ENCODE assay signal across 12 cellular contexts in genomic region chr17:39677072-39677471, GRCh38. TPM values are rescaled to one million over a fixed set of nuclear protein-coding genes. Genes with fewer than 3 reads are reported as not detected.
DNase-seq lines count a peak whose midpoint lies in the region; ATAC-seq and TF ChIP-seq lines count a peak whose summit lies in the region.
"Had no signal": no experiment of that assay in that cellular context is flagged by ENCODE, and none has a peak within 500 bp of the region (broad histone marks: within the 10 kb centered on the region; RNA-seq: fewer than 3 reads in every experiment).

No MANE protein-coding gene starts in this region.

- no peak overlapping the region for H3K18ac ChIP-seq in neuronal stem cell (ENCODE audit: low read length)

- H3K23ac ChIP-seq in neuronal stem cell (ENCODE audit: low read depth, low read length, poor library complexity), result no peak overlapping the region

- H2AFZ ChIP-seq in neuronal stem cell (ENCODE audit: low read length), result no peak overlapping the region

- no peak for DNase-seq in right atrium auricular region (ENCODE audit: low spot score)
- no peak for DNase-seq in left ventricle myocardium superior
- DNase-seq in dorsolateral prefrontal cortex, result no peak
- DNase-seq in neuronal stem cell (ENCODE audit: low spot score), result no peak
- no peak for DNase-seq in OCI-M2 (lab: John Stamatoyannopoulos, UW; ENCODE audit: unreplicated experiment)
- no peak for DNase-seq in DMS53 (lab: John Stamatoyannopoulos, UW)
- DNase-seq in dermis blood vessel endothelial cell, result no peak
- DNase-seq: activated CD4-positive, alpha-beta T cell treated with anti-CD3 and anti-CD28 coated beads, Interleukin-2, amount 50 U/mL, for 1 hour; left colon had no signal

- H3K4me1 ChIP-seq in right atrium auricular region (peaks cover 0 to 81% of the 10 kb centered on the region in 2 donors), neuronal stem cell (ENCODE audit: control insufficient read depth in 2 of 2, insufficient read depth in 1 of 2, low read depth in 1 of 2, low read length in 2 of 2) (no peaks in the 10 kb centered on the region)

- H2BK15ac ChIP-seq in neuronal stem cell (ENCODE audit: low read length), result no peak overlapping the region

- H4K8ac ChIP-seq in neuronal stem cell (ENCODE audit: low read depth, low read length), result no peak overlapping the region

- H3K14ac ChIP-seq in neuronal stem cell (ENCODE audit: low read length), result no peak overlapping the region

- H2BK5ac ChIP-seq in neuronal stem cell (ENCODE audit: low read length), result no peak overlapping the region

- H3K36me3 ChIP-seq in right atrium auricular region (no peaks in the 10 kb centered on the region), neuronal stem cell (replicated peaks in 1 of 2; ENCODE audit: control insufficient read depth in 2 of 2, insufficient read depth in 2 of 2, low read length in 2 of 2) (peaks cover 4 to 12% of the 10 kb centered on the region in 2 donors)

- no CpG with 5 or more reads among the region's 8 CpGs for WGBS in neuronal stem cell (ENCODE audit: extremely low coverage in 2 of 2, insufficient read length in 2 of 2, insufficient replicate concordance in 1 of 2), 2 donors

- no peak overlapping the region for H4K91ac ChIP-seq in neuronal stem cell (ENCODE audit: low read depth, low read length, poor library complexity)

- H3K27me3 ChIP-seq in right atrium auricular region (no peaks in the 10 kb centered on the region), dorsolateral prefrontal cortex (no peaks in the 10 kb centered on the region), neuronal stem cell (ENCODE audit: control insufficient read depth in 3 of 3, insufficient read depth in 3 of 3, low read depth in 1 of 3, low read length in 3 of 3) (no peaks in the 10 kb centered on the region)
- H3K27me3 ChIP-seq: Peyer's patch had no signal

- H3K79me1 ChIP-seq in neuronal stem cell (ENCODE audit: low read depth, low read length), result no peaks in the 10 kb centered on the region

- no peak overlapping the region for H2AK5ac ChIP-seq in neuronal stem cell (ENCODE audit: low read depth, low read length)

- no peak overlapping the region for H3K4ac ChIP-seq in neuronal stem cell (ENCODE audit: low read length)

- intact Hi-C loops in left ventricle myocardium superior (cut with micrococcal nuclease) (no loop called here), dorsolateral prefrontal cortex (cut with DNase I) (no loop called here)

- H2BK12ac ChIP-seq in neuronal stem cell (ENCODE audit: low read length), result no peak overlapping the region

- H3K27ac ChIP-seq in right atrium auricular region (peak overlapping the region; percentile 89 to 96), dorsolateral prefrontal cortex (peak overlapping the region in 50 of 59 donors; percentile 5 to 84 (median 64)), neuronal stem cell (replicated peaks; ENCODE audit: low read length) (no peak overlapping the region)

- peak overlapping the region; percentile 46 for H3K9ac ChIP-seq in neuronal stem cell (ENCODE audit: low read depth, low read length, poor library complexity)

- H3K9me3 ChIP-seq in right atrium auricular region (no peaks in the 10 kb centered on the region), neuronal stem cell (replicated peaks in 1 of 2; ENCODE audit: control insufficient read depth in 2 of 2, insufficient read depth in 1 of 2, low read depth in 1 of 2, low read length in 2 of 2) (no peaks in the 10 kb centered on the region)
- H3K9me3 ChIP-seq: Peyer's patch, sigmoid colon had no signal

- no peak overlapping the region for H2BK120ac ChIP-seq in neuronal stem cell (ENCODE audit: low read depth, low read length)

- H3K4me3 ChIP-seq in right atrium auricular region (no peak overlapping the region), dorsolateral prefrontal cortex (no peak overlapping the region), neuronal stem cell (ENCODE audit: low read length in 2 of 2) (no peak overlapping the region)
- H3K4me3 ChIP-seq: Peyer's patch, sigmoid colon had no signal

- H3K4me2 ChIP-seq in neuronal stem cell (ENCODE audit: insufficient read depth, low read length, poor library complexity, severe bottlenecking), result no peak overlapping the region

- no peak for ATAC-seq in left ventricle myocardium superior
- ATAC-seq in GM19351 (IDR thresholded peaks at IDR 0.05; ENCODE audit: unreplicated experiment), result no peak
- ATAC-seq: left colon had no signal

- TF ChIP-seq CTCF in right atrium auricular region (IDR thresholded peaks at IDR 0.05) (no peak), dorsolateral prefrontal cortex (IDR thresholded peaks at IDR 0.05 in 54 of 56, conservative IDR thresholded peaks at IDR 0.05 in 2 of 56; ENCODE audit: low read depth in 1 of 56, partially characterized antibody in 56 of 56) (no peak)

RNA-seq across cellular contexts. Expression of gene PNMT, which starts 8.8 kb away (rescaled TPM):
- total RNA-seq in right atrium auricular region (10 to 100 TPM; 14.9 to 26.2 TPM), left ventricle myocardium superior (5.8 TPM), dorsolateral prefrontal cortex (10 to 100 TPM in 15 of 120 experiments, 1 to 10 TPM in 105; 1.4 to 15.3 (median 6.7) TPM), dermis blood vessel endothelial cell (1.2 and 1.7 TPM in 2 replicates)
- 0.95 TPM for polyA plus RNA-seq in neuronal stem cell (2013, experiment 1 of 2)
- polyA plus RNA-seq in neuronal stem cell (2013, experiment 2 of 2), result 1.0 TPM

RNA-seq across cellular contexts. Expression of gene PGAP3, which starts 10.8 kb away (rescaled TPM):
- total RNA-seq in right atrium auricular region, result 10 to 100 TPM; 14.0 to 21.6 TPM
- total RNA-seq in left ventricle myocardium superior, result 7.3 TPM
- total RNA-seq in dorsolateral prefrontal cortex, result 10 to 100 TPM; 14.2 to 41.1 (median 27.6) TPM
- polyA plus RNA-seq in neuronal stem cell (2013, experiment 1 of 2), result 10.1 TPM
- 11.1 TPM for polyA plus RNA-seq in neuronal stem cell (2013, experiment 2 of 2)
- 4.0 and 5.4 TPM in 2 replicates for total RNA-seq in dermis blood vessel endothelial cell

RNA-seq across cellular contexts. Expression of gene TCAP, which starts 11.9 kb away (rescaled TPM):
- total RNA-seq in right atrium auricular region (1,000 to 10,000 TPM; 3,380 to 5,284 TPM), left ventricle myocardium superior (4,965 TPM), dorsolateral prefrontal cortex (10 to 100 TPM in 8 of 120 experiments, 1 to 10 TPM in 112; 1.6 to 14.9 (median 4.8) TPM), dermis blood vessel endothelial cell (0.60 and 0.68 TPM in 2 replicates)
- polyA plus RNA-seq in neuronal stem cell (2013, experiment 1 of 2), result 0.88 TPM
- polyA plus RNA-seq in neuronal stem cell (2013, experiment 2 of 2), result 0.87 TPM

RNA-seq across cellular contexts. Expression of gene ERBB2, which starts 22.8 kb away (rescaled TPM):
- total RNA-seq in right atrium auricular region (10 to 100 TPM; 73.5 to 85.5 TPM), left ventricle myocardium superior (75.8 TPM), dorsolateral prefrontal cortex (10 to 100 TPM in 110 of 120 experiments, 1 to 10 TPM in 10; 7.9 to 41.1 (median 16.5) TPM), dermis blood vessel endothelial cell (3.4 and 4.4 TPM in 2 replicates)
- 69.2 TPM for polyA plus RNA-seq in neuronal stem cell (2013, experiment 1 of 2)
- polyA plus RNA-seq in neuronal stem cell (2013, experiment 2 of 2), result 69.0 TPM

RNA-seq across cellular contexts. Expression of gene STARD3, which starts 40.1 kb away (rescaled TPM):
- total RNA-seq in right atrium auricular region (10 to 100 TPM; 18.5 to 22.2 TPM), left ventricle myocardium superior (18.7 TPM), dorsolateral prefrontal cortex (100 to 1,000 TPM in 9 of 120 experiments, 10 to 100 TPM in 111; 45.7 to 129 (median 71.4) TPM), dermis blood vessel endothelial cell (46.6 and 73.2 TPM in 2 replicates)
- 65.0 TPM for polyA plus RNA-seq in neuronal stem cell (2013, experiment 1 of 2)
- 70.1 TPM for polyA plus RNA-seq in neuronal stem cell (2013, experiment 2 of 2)

Comparison
In these comparisons a context has a peak if more than half of its experiments do, and no peak if none do; other contexts are left out.
1. RNA of gene TCAP, which starts 11.9 kb away (total RNA-seq): 3,380 to 5,284 TPM in right atrium auricular region and 4,965 TPM in left ventricle myocardium superior (single experiment); 1.6 to 14.9 TPM in dorsolateral prefrontal cortex and 0.60 to 0.68 TPM in dermis blood vessel endothelial cell; every median in the first group is over 100 times any median in the second.